Comparison of ENCODE assay signal across 25 cellular contexts in the genomic region with DNA sequence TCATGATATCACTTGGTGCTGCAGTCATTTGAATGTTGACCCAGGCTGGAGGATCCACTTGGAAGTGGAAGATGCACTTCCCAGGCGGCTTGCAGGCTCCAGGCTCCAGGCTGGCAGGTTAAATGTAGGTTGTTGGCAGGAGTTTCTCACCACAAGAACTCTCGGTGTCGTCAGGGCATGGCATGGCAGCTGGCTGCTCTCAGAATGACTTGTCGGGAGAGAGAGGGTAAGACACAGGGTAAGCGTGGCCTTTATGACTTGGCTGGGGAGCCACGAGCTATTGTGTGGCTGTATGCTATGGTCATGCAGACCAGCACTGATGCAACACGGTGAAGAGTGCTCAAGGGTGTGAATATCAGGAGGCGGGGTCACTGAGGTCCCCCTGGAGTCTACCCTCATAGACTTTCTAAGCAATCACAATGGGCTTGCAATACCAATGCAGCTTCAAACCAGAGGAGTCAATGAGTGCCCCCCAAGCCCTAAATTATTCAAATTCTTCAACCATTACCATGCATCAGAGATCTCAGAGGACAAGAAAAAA.
"Had no signal": no experiment of that assay in that cellular context is flagged by ENCODE, and none has a peak within 500 bp of the region (broad histone marks: within the 10 kb centered on the region; RNA-seq: fewer than 3 reads in every experiment).

No MANE protein-coding gene starts in this region.

- H3K4me1 Mint-ChIP-seq: activated B cell treated with CpG ODN at 0.5 μM for 24 hours; activated CD8-positive, alpha-beta memory T cell treated with anti-CD3 and anti-CD28 coated beads, Interleukin-2, amount 10 ng/mL, durations not matched to agents 7 days and 5 days; activated naive CD8-positive, alpha-beta T cell treated with anti-CD3 and anti-CD28 coated beads for 36 hours had no signal

- H3K27ac Mint-ChIP-seq: activated B cell treated with CpG ODN at 0.5 μM for 24 hours; activated CD4-positive, alpha-beta memory T cell treated with anti-CD3 and anti-CD28 coated beads for 36 hours; activated CD8-positive, alpha-beta memory T cell treated with anti-CD3 and anti-CD28 coated beads, Interleukin-2, amount 10 ng/mL, durations not matched to agents 7 days and 5 days; activated naive CD8-positive, alpha-beta T cell treated with anti-CD3 and anti-CD28 coated beads for 36 hours; nephron progenitor cell; T-helper 2 cell treated with Interferon-gamma antibody and Interleukin-4, amounts not matched to agents 5 μg/mL and 100 μg/mL, for 36 hours had no signal

- H3K9me3 Mint-ChIP-seq: activated naive CD8-positive, alpha-beta T cell treated with anti-CD3 and anti-CD28 coated beads for 36 hours had no signal

- H3K27me3 Mint-ChIP-seq: activated B cell treated with CpG ODN at 0.5 μM for 24 hours had no signal

- DNase-seq: activated B cell treated with CpG ODN at 0.5 μM for 24 hours; activated CD4-positive, alpha-beta memory T cell treated with anti-CD3 and anti-CD28 coated beads for 36 hours; activated CD4-positive, alpha-beta T cell treated with anti-CD3 and anti-CD28 coated beads for 4 hours; activated CD8-positive, alpha-beta memory T cell treated with anti-CD3 and anti-CD28 coated beads, Interleukin-2, amount 10 ng/mL, durations not matched to agents 7 days and 5 days; activated naive CD4-positive, alpha-beta T cell; activated naive CD8-positive, alpha-beta T cell treated with anti-CD3 and anti-CD28 coated beads for 36 hours; amygdala; body of pancreas; foreskin keratinocyte; glutamatergic neuron; hypothalamus; left lung; midbrain; nephron progenitor cell; occipital lobe; retina; stimulated activated CD4-positive, alpha-beta T cell treated with anti-CD3 and anti-CD28 coated beads, Interleukin-12 subunit alpha, Interleukin-12 subunit beta, amount 100 ng/mL, for 4 hours; stimulated activated CD4-positive, alpha-beta T cell treated with anti-CD3 and anti-CD28 coated beads, Interleukin-1b, Interleukin-23, amount 100 ng/mL, for 48 hours; stimulated activated CD8-positive, alpha-beta memory T cell treated with anti-CD3 and anti-CD28 coated beads, Interleukin-4, amount 100 ng/mL, for 48 hours; stimulated activated naive CD4-positive, alpha-beta T cell treated with Interleukin-2 at 50 U/mL for 16 hours; transverse colon had no signal

- H3K4me3 ChIP-seq: body of pancreas, dorsolateral prefrontal cortex, left lung, transverse colon, vagina had no signal

- H3K36me3 Mint-ChIP-seq: activated CD4-positive, alpha-beta memory T cell treated with anti-CD3 and anti-CD28 coated beads for 36 hours; activated CD8-positive, alpha-beta memory T cell treated with anti-CD3 and anti-CD28 coated beads, Interleukin-2, amount 10 ng/mL, durations not matched to agents 7 days and 5 days; activated naive CD8-positive, alpha-beta T cell treated with anti-CD3 and anti-CD28 coated beads for 36 hours had no signal

- H3K4me1 ChIP-seq: body of pancreas, foreskin keratinocyte, left lung, transverse colon, vagina had no signal

- H3K9me3 ChIP-seq: vagina had no signal

- H3K27me3 ChIP-seq: body of pancreas, foreskin keratinocyte, left lung, transverse colon, vagina had no signal

- ATAC-seq: activated CD8-positive, alpha-beta memory T cell treated with anti-CD3 and anti-CD28 coated beads, Interleukin-2, amount 10 ng/mL, durations not matched to agents 7 days and 5 days; body of pancreas; foreskin keratinocyte; left lung had no signal

- H3K4me3 Mint-ChIP-seq: activated B cell treated with CpG ODN at 0.5 μM for 24 hours; activated CD4-positive, alpha-beta memory T cell treated with anti-CD3 and anti-CD28 coated beads for 36 hours; activated CD8-positive, alpha-beta memory T cell treated with anti-CD3 and anti-CD28 coated beads, Interleukin-2, amount 10 ng/mL, durations not matched to agents 7 days and 5 days; activated naive CD8-positive, alpha-beta T cell treated with anti-CD3 and anti-CD28 coated beads for 36 hours; nephron progenitor cell; T-helper 2 cell treated with Interferon-gamma antibody and Interleukin-4, amounts not matched to agents 5 μg/mL and 100 μg/mL, for 36 hours had no signal

- H3K27ac ChIP-seq: body of pancreas, epithelial cell of prostate, foreskin keratinocyte, left lung, transverse colon, vagina had no signal

- H3K36me3 ChIP-seq: left lung, transverse colon, vagina had no signal
